ENCODE assay signal across 11 cellular contexts in the genomic region with DNA sequence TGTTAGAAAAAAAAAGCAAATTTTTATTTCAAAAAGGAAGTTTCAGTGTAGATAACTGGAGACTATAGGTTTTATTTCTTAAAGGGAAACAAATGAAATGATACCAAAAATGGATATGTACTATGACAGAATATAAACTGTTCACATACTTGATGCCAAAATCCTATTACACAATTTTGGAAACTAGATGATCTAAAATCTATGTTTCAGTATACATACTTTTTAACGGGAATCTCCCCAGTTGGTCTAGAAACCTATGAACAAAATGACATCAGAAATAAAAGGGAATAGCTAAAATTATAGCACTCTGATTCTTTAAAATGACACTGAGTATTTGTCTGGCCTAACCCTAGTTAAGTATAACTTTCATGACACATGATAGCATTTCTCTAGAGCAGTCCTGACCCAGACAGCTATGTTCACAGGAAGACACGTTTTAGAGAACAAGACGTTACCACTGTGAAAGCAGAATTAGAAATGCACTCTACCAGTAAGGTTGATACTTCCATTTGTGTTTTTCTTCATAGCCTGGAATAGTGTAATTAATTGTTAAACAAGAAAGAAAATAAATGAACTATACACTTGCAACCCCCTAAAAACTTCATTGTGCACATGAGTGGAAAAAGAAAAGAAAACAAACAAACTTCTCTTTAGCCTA. TPM values are rescaled to one million over a fixed set of nuclear protein-coding genes. Genes with fewer than 3 reads are reported as not detected.
A peak's percentile ranks its signal among the peaks of the same experiment; 100 is the strongest.
DNase-seq lines count a peak whose midpoint lies in the region; ATAC-seq, FAIRE-seq and TF ChIP-seq lines count a peak whose summit lies in the region.
"Had no signal": no experiment of that assay in that cellular context is flagged by ENCODE, and none has a peak within 500 bp of the region (broad histone marks: within the 10 kb centered on the region; RNA-seq: fewer than 3 reads in every experiment).

No MANE protein-coding gene starts in this region.

- H3K4me3 ChIP-seq in A549 (peak overlapping the region; percentile 1; the same call in 1 of the 3 replicates), DND-41 (ENCODE audit: low read depth in 1 of 2, low read length in 2 of 2) (no peak overlapping the region)

- no peaks in the 10 kb centered on the region for H3K9me3 Mint-ChIP-seq in activated B cell treated with CpG ODN at 0.5 μM for 24 hours
- no peaks in the 10 kb centered on the region for H3K9me3 Mint-ChIP-seq in naive B cell

- H4K20me1 ChIP-seq in DND-41 (ENCODE audit: insufficient read depth, low read length) = peaks cover 43% of the 10 kb centered on the region

- H3K36me3 ChIP-seq in DND-41 (ENCODE audit: insufficient read depth, low read length) = peaks cover 34% of the 10 kb centered on the region

- H3K79me2 ChIP-seq in DND-41 (ENCODE audit: insufficient read depth, low read length) = peaks cover 77% of the 10 kb centered on the region

- H3K4me1 ChIP-seq in A549 = peaks cover 63% of the 10 kb centered on the region
- H3K4me1 ChIP-seq in DND-41 (ENCODE audit: insufficient read depth, low read length) = peaks cover 33% of the 10 kb centered on the region

- H3K4me1 Mint-ChIP-seq in activated B cell treated with CpG ODN at 0.5 μM for 24 hours = peaks cover 67% of the 10 kb centered on the region
- peaks cover 48 to 60% (median 49%) of the 10 kb centered on the region in 3 donors for H3K4me1 Mint-ChIP-seq in naive B cell

- WGBS in A549 (ENCODE audit: missing lambda C conversion rate) = 20% methylated on average over 3 of the region's 3 CpGs

- no peaks in the 10 kb centered on the region for H3K9me3 ChIP-seq in A549
- H3K9me3 ChIP-seq in DND-41 (ENCODE audit: insufficient read depth, low read length, severe bottlenecking) = no peaks in the 10 kb centered on the region

- H3K27me3 ChIP-seq in DND-41 (ENCODE audit: insufficient read depth, low read length, poor library complexity) = no peaks in the 10 kb centered on the region

- ATAC-seq in A549 (no peak), DND-41 (ENCODE audit: insufficient read depth, low read depth) (no peak), activated B cell treated with CpG ODN at 0.5 μM for 24 hours (ENCODE audit: low read depth) (no peak), naive B cell (ENCODE audit: low read depth in 2 of 2) (no peak), GM21717 (IDR thresholded peaks at IDR 0.05; ENCODE audit: unreplicated experiment) (no peak), HG02642 (IDR thresholded peaks at IDR 0.05; ENCODE audit: poor library complexity, unreplicated experiment) (no peak), esophagus mucosa (no peak)

- no peak for DNase-seq in A549 (ENCODE audit: low read depth in 1 of 2, low spot score in 1 of 2)
- no peak for DNase-seq in DND-41
- DNase-seq in activated B cell treated with CpG ODN at 0.5 μM for 24 hours = no peak
- DNase-seq in naive B cell = no peak
- DNase-seq in putamen (ENCODE audit: low spot score) = no peak
- DNase-seq: immature natural killer cell, NCI-H1436, nucleus accumbens had no signal

- H3K36me3 Mint-ChIP-seq in activated B cell treated with CpG ODN at 0.5 μM for 24 hours (ENCODE audit: low read depth) = peaks cover 51% of the 10 kb centered on the region
- H3K36me3 Mint-ChIP-seq in naive B cell = peaks cover 4 to 7% of the 10 kb centered on the region in 2 donors

- no peak overlapping the region for H2AFZ ChIP-seq in DND-41 (ENCODE audit: low read depth, low read length)

- TF ChIP-seq EP300 in A549 (IDR thresholded peaks at IDR 0.05) = no peak

- CTCF ChIA-PET in A549 (lab: Yijun Ruan, JAX) (interaction anchor here (0.6 to 1.6 kb wide), 4 partner anchors 8 to 476 kb away, joined by 3 to 5 read pairs (median 3); no protein-coding TSS in a partner anchor), activated B cell treated with CpG ODN at 0.5 μM for 24 hours (lab: Charles Lee) (interaction anchor here (1.4 to 1.5 kb wide), 2 partner anchors 10 to 17 kb away, joined by 5 read pairs; no protein-coding TSS in a partner anchor)

- TF ChIP-seq RAD21 in A549 (conservative IDR thresholded peaks at IDR 0.05 in 1 of 2, IDR thresholded peaks at IDR 0.05 in 1 of 2) = no peak

- peak overlapping the region; percentile 66 to 74; a peak in 5 of 6 replicates for H3K27ac ChIP-seq in A549
- no peak overlapping the region for H3K27ac ChIP-seq in DND-41 (ENCODE audit: low read length)

- H3K4me3 Mint-ChIP-seq in activated B cell treated with CpG ODN at 0.5 μM for 24 hours (peak overlapping the region; percentile 98), naive B cell (peak overlapping the region; percentile 74 to 100 (median 96))
- H3K4me3 Mint-ChIP-seq: immature natural killer cell had no signal

- no peak for FAIRE-seq in A549 (lab: Jason Lieb, UNC)

- POLR2A ChIA-PET in A549 (lab: Yijun Ruan, JAX) (interaction anchor here (1.1 kb wide), 1 partner anchor 11 kb away, joined by 4 read pairs; no protein-coding TSS in a partner anchor), activated B cell treated with CpG ODN at 0.5 μM for 24 hours (lab: Charles Lee) (no interaction called here)

- H3K27me3 Mint-ChIP-seq in activated B cell treated with CpG ODN at 0.5 μM for 24 hours = no peaks in the 10 kb centered on the region
- no peaks in the 10 kb centered on the region for H3K27me3 Mint-ChIP-seq in naive B cell

- TF ChIP-seq CTCF in A549 (IDR thresholded peaks at IDR 0.05) = no peak
- TF ChIP-seq CTCF in DND-41 (IDR thresholded peaks at IDR 0.05; ENCODE audit: borderline replicate concordance, extremely low read depth, low read length, poor library complexity, severe bottlenecking) = no peak
- no peak for TF ChIP-seq CTCF in activated B cell treated with CpG ODN at 0.5 μM for 24 hours (IDR thresholded peaks at IDR 0.05)

- H3K9ac ChIP-seq in DND-41 (ENCODE audit: low read depth, low read length) = no peak overlapping the region

- H3K27ac Mint-ChIP-seq in activated B cell treated with CpG ODN at 0.5 μM for 24 hours = peak overlapping the region; percentile 98
- H3K27ac Mint-ChIP-seq in naive B cell = peak overlapping the region; percentile 54 to 100 (median 94)

- H3K4me2 ChIP-seq in A549 (peak overlapping the region; percentile 94), DND-41 (ENCODE audit: insufficient read depth, low read length) (peak overlapping the region; percentile 66; the same call in 1 of the 2 replicates)

- intact Hi-C loops in activated B cell treated with CpG ODN at 0.5 μM for 24 hours (cut with micrococcal nuclease) = loop anchor here (5.0 kb wide), 1 partner anchor 455 kb away; no protein-coding TSS in a partner anchor

- TF ChIP-seq POLR2A in A549 (IDR thresholded peaks at IDR 0.05; ENCODE audit: low read length) = no peak

TF ChIP-seq in A549, 52 proteins besides CTCF, POLR2A, EP300 and RAD21 (continues in another document):
- no peak for TF ChIP-seq JUNB (IDR thresholded peaks at IDR 0.05)
- TF ChIP-seq, protein P1, sequence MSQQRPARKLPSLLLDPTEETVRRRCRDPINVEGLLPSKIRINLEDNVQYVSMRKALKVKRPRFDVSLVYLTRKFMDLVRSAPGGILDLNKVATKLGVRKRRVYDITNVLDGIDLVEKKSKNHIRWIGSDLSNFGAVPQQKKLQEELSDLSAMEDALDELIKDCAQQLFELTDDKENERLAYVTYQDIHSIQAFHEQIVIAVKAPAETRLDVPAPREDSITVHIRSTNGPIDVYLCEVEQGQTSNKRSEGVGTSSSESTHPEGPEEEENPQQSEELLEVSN (IDR thresholded peaks at IDR 0.05; ENCODE audit: borderline replicate concordance, low read depth) = no peak
- TF ChIP-seq, protein P2, sequence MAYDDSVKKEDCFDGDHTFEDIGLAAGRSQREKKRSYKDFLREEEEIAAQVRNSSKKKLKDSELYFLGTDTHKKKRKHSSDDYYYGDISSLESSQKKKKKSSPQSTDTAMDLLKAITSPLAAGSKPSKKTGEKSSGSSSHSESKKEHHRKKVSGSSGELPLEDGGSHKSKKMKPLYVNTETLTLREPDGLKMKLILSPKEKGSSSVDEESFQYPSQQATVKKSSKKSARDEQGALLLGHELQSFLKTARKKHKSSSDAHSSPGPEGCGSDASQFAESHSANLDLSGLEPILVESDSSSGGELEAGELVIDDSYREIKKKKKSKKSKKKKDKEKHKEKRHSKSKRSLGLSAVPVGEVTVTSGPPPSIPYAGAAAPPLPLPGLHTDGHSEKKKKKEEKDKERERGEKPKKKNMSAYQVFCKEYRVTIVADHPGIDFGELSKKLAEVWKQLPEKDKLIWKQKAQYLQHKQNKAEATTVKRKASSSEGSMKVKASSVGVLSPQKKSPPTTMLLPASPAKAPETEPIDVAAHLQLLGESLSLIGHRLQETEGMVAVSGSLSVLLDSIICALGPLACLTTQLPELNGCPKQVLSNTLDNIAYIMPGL (CRISPR knock-in tag; IDR thresholded peaks at IDR 0.05; ENCODE audit: borderline replicate concordance) = no peak
- TF ChIP-seq, protein P3, sequence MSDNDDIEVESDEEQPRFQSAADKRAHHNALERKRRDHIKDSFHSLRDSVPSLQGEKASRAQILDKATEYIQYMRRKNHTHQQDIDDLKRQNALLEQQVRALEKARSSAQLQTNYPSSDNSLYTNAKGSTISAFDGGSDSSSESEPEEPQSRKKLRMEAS (IDR thresholded peaks at IDR 0.05) = no peak

RNA-seq across cellular contexts. Expression of a gene that starts 3.4 kb away (rescaled TPM):
- polyA plus RNA-seq in A549 (2011; rRNA removed) = 62.6 and 73.0 TPM in 2 replicates
- 32.0 and 35.8 TPM in 2 replicates for polyA plus RNA-seq in A549 (2012; cell fraction: cytosol; rRNA removed)
- polyA plus RNA-seq in A549 (2012; cell fraction: nucleus; rRNA removed) = 36.7 and 48.6 TPM in 2 replicates
- 46.7 to 50.4 TPM (median 47.5 TPM) in 3 replicates for polyA plus RNA-seq in A549 (2017; fragmentation: RNase III; extraction: RNeasy Plus Mini Kit Qiagen cat#74134 plus additional on column Dnase treatment)
- 47.4 and 47.8 TPM in 2 replicates for polyA minus RNA-seq in A549 (2011; rRNA and poly(A)+ RNA removed)
- 47.3 and 48.9 TPM in 2 replicates for total RNA-seq in activated B cell treated with CpG ODN at 0.5 μM for 24 hours
- polyA plus RNA-seq in naive B cell (ENCODE audit: low read depth in 6 of 6) = 100 to 1,000 TPM; 101 to 163 (median 112) TPM
- total RNA-seq in esophagus mucosa = 20.6 TPM

RNA-seq across cellular contexts. Expression of a gene that starts 20.2 kb away (rescaled TPM):
- 0.83 and 1.0 TPM in 2 replicates for polyA plus RNA-seq in A549 (2011; rRNA removed)
- 0.79 and 1.3 TPM in 2 replicates for polyA plus RNA-seq in A549 (2012; cell fraction: cytosol; rRNA removed)
- polyA plus RNA-seq in A549 (2012; cell fraction: nucleus; rRNA removed) = 1.4 and 1.5 TPM in 2 replicates
- polyA plus RNA-seq in A549 (2017; fragmentation: RNase III; extraction: RNeasy Plus Mini Kit Qiagen cat#74134 plus additional on column Dnase treatment) = 2.6 to 3.4 TPM (median 3.3 TPM) in 3 replicates
- polyA minus RNA-seq in A549 (2011; rRNA and poly(A)+ RNA removed) = 1.2 and 1.8 TPM in 2 replicates
- total RNA-seq in activated B cell treated with CpG ODN at 0.5 μM for 24 hours = not detected in 2 replicates
- polyA plus RNA-seq in naive B cell (ENCODE audit: low read depth in 6 of 6) = not detected
- total RNA-seq in esophagus mucosa = 1.0 TPM
- polyA plus RNA-seq: immature natural killer cell had no signal

RNA-seq across cellular contexts. Expression of a gene that starts 39.9 kb away (rescaled TPM):
- 0.06 and 0.16 TPM in 2 replicates for polyA plus RNA-seq in A549 (2011; rRNA removed)
- polyA plus RNA-seq in A549 (2012; cell fraction: cytosol; rRNA removed) = 0.05 TPM in 1 of 2 replicates, not detected in the other
- not detected in 2 replicates for polyA plus RNA-seq in A549 (2012; cell fraction: nucleus; rRNA removed)
- 0.13 TPM in 1 of 3 replicates, not detected in the others for polyA plus RNA-seq in A549 (2017; fragmentation: RNase III; extraction: RNeasy Plus Mini Kit Qiagen cat#74134 plus additional on column Dnase treatment)
- polyA minus RNA-seq in A549 (2011; rRNA and poly(A)+ RNA removed) = 0.54 TPM in 1 of 2 replicates, not detected in the other
- not detected in 2 replicates for total RNA-seq in activated B cell treated with CpG ODN at 0.5 μM for 24 hours
- polyA plus RNA-seq in naive B cell (ENCODE audit: low read depth in 6 of 6) = not detected
- total RNA-seq in esophagus mucosa = not detected
- polyA plus RNA-seq: immature natural killer cell had no signal
